In genomic region chr7:155340071-155340531, GRCh38 we compare ENCODE assay signal across 28 cellular contexts.
"Had no signal": no experiment of that assay in that cellular context is flagged by ENCODE, and none has a peak within 500 bp of the region (broad histone marks: within the 10 kb centered on the region; RNA-seq: fewer than 3 reads in every experiment).

No MANE protein-coding gene starts in this region.

- H3K27ac ChIP-seq: dorsolateral prefrontal cortex, epithelial cell of prostate, esophagus squamous epithelium, left ventricle myocardium inferior, neural progenitor cell, parathyroid adenoma, prostate gland, skin epidermis, suprapubic skin, thyroid gland, upper lobe of left lung, uterus had no signal

- H3K9me3 ChIP-seq: esophagus squamous epithelium, left ventricle myocardium inferior, prostate gland, suprapubic skin, thyroid gland, upper lobe of left lung, uterus had no signal

- H3K27me3 ChIP-seq: thyroid gland, upper lobe of left lung, uterus had no signal

- H3K9me3 Mint-ChIP-seq: immature natural killer cell; natural killer cell treated with Interleukin-12 subunit alpha and Interleukin-12 subunit beta and Interleukin-15 and Interleukin-18, amount 100 ng/mL, for 72 hours; stimulated activated effector memory CD8-positive, alpha-beta T cell treated with anti-CD3 and anti-CD28 coated beads, Interleukin-12 subunit alpha, Interleukin-12 subunit beta, amount 100 ng/mL, for 72 hours had no signal

- H3K4me2 ChIP-seq: neural progenitor cell had no signal

- H2AFZ ChIP-seq: neural progenitor cell, parathyroid adenoma had no signal

- H3K36me3 ChIP-seq: esophagus squamous epithelium, left ventricle myocardium inferior, neural progenitor cell, prostate gland, suprapubic skin, thyroid gland, upper lobe of left lung, uterus had no signal

- H3K4me3 Mint-ChIP-seq: immature natural killer cell; natural killer cell treated with Interleukin-12 subunit alpha and Interleukin-12 subunit beta and Interleukin-15 and Interleukin-18, amount 100 ng/mL, for 72 hours; neural progenitor cell had no signal

- H3K4me3 ChIP-seq: dorsolateral prefrontal cortex, esophagus squamous epithelium, left ventricle myocardium inferior, lung, neural progenitor cell, prostate gland, skin epidermis, suprapubic skin, thyroid gland, upper lobe of left lung, uterus had no signal

- H3K27ac Mint-ChIP-seq: natural killer cell treated with Interleukin-12 subunit alpha and Interleukin-12 subunit beta and Interleukin-15 and Interleukin-18, amount 100 ng/mL, for 72 hours; neural progenitor cell had no signal

- ATAC-seq: left cardiac atrium; natural killer cell treated with Interleukin-12 subunit alpha and Interleukin-12 subunit beta and Interleukin-15 and Interleukin-18, amount 100 ng/mL, for 72 hours; sciatic nerve; stimulated activated effector memory CD8-positive, alpha-beta T cell treated with anti-CD3 and anti-CD28 coated beads, Interleukin-12 subunit alpha, Interleukin-12 subunit beta, amount 100 ng/mL, for 72 hours; stimulated activated naive CD8-positive, alpha-beta T cell treated with anti-CD3 and anti-CD28 coated beads, Interleukin-15, Interleukin-2, amounts not matched to agents 100 U/mL and 50 U/mL, for 24 hours had no signal

- H3K4me1 ChIP-seq: neural progenitor cell, prostate gland had no signal

- H3K36me3 Mint-ChIP-seq: immature natural killer cell; natural killer cell treated with Interleukin-12 subunit alpha and Interleukin-12 subunit beta and Interleukin-15 and Interleukin-18, amount 100 ng/mL, for 72 hours; neural progenitor cell; stimulated activated effector memory CD8-positive, alpha-beta T cell treated with anti-CD3 and anti-CD28 coated beads, Interleukin-12 subunit alpha, Interleukin-12 subunit beta, amount 100 ng/mL, for 72 hours had no signal

- H3K9ac ChIP-seq: neural progenitor cell, parathyroid adenoma had no signal

- H3K79me2 ChIP-seq: parathyroid adenoma had no signal

- DNase-seq: cortex of kidney; dorsolateral prefrontal cortex; effector CD8-positive, alpha-beta T cell; esophagus squamous epithelium; foreskin fibroblast; immature natural killer cell; kidney; left cardiac atrium; left ventricle myocardium inferior; mesenchymal stem cell; midbrain; occipital lobe; retina; stimulated activated CD4-positive, alpha-beta T cell treated with anti-CD3 and anti-CD28 coated beads, Interleukin-2, amount 100 ng/mL, for 48 hours; stimulated activated naive CD8-positive, alpha-beta T cell treated with anti-CD3 and anti-CD28 coated beads, Interleukin-15, Interleukin-2, amounts not matched to agents 100 U/mL and 50 U/mL, for 24 hours; thyroid gland; upper lobe of left lung; uterus had no signal
